ENCODE assay signal across 1 cellular context in the genomic region with DNA sequence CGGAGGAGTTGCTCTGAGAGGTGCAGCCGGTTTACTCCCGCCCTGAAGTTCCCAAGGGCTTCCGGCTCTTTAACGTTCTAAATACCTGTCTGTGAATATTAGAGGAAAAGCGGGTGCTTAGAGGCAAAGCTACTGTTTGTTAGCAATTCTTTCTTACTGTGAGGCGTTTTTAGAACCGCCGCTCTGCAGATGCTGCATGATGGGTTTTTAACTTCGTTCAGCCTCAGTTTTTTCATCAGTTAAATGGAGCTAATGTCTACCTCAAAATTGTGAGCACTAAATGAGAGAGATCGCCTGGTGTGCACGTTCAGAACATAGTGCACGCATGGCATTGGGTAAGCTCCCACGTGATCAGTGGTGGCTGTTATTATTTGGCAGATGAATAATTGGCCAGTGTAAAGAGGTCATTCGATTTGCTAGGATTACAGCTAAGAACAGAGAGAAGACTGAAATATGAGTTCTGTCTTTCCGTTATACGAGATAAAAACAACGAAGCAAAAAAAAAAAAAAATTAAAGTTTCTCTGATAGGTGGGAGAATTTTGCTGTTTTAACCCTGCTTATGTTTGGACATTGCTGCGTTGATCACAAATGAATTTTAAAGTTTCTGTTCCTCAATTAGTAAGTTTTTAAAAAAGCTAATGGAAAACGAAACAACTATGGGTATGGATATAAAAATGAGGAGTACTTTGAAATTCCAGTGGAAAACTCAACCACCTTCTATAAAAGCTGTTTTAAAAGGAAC.
TF ChIP-seq lines count a peak whose summit lies in the region.

No MANE protein-coding gene starts in this region.

TF ChIP-seq in HepG2, 621 proteins besides CTCF, POLR2A, EP300 and RAD21 (continued from another document and continues in another):
- TF ChIP-seq ONECUT2 (CRISPR knock-in tag; IDR thresholded peaks at IDR 0.05) (peak; percentile 18; the same call in 1 of the 2 replicates), ZNF572 (CRISPR knock-in tag; IDR thresholded peaks at IDR 0.05) (no peak), ETV5 (CRISPR knock-in tag; IDR thresholded peaks at IDR 0.05; ENCODE audit: borderline replicate concordance) (peak; percentile 30; the same call in 1 of the 2 replicates), SIX4 (CRISPR knock-in tag; IDR thresholded peaks at IDR 0.05) (no peak), KMT2B (CRISPR knock-in tag; IDR thresholded peaks at IDR 0.05) (peak; percentile 17; the same call in 1 of the 2 replicates), ZNF468 (CRISPR knock-in tag; IDR thresholded peaks at IDR 0.05) (no peak), ADNP (CRISPR knock-in tag; IDR thresholded peaks at IDR 0.05) (0 out of 2 replicates have a peak, but pooled peaks have one; percentile 69), ZNF496 (CRISPR knock-in tag; IDR thresholded peaks at IDR 0.05; ENCODE audit: insufficient replicate concordance) (no peak), ZNF251 (CRISPR knock-in tag; IDR thresholded peaks at IDR 0.05) (no peak), KDM4B (CRISPR knock-in tag; IDR thresholded peaks at IDR 0.05) (peak; percentile 90), SNAI1 (CRISPR knock-in tag; IDR thresholded peaks at IDR 0.05; ENCODE audit: borderline replicate concordance) (peak; percentile 69; the same call in 1 of the 2 replicates), ZNF225 (CRISPR knock-in tag; IDR thresholded peaks at IDR 0.05) (no peak), ZNF543 (CRISPR knock-in tag; IDR thresholded peaks at IDR 0.05) (no peak), AGO2 (optimal IDR thresholded peaks at IDR 0.05; ENCODE audit: low read depth, low read length) (no peak), ZNF44 (CRISPR knock-in tag; IDR thresholded peaks at IDR 0.05) (peak; percentile 35; the same call in 1 of the 2 replicates), ZNF616 (CRISPR knock-in tag; IDR thresholded peaks at IDR 0.05; ENCODE audit: low read depth) (no peak), FOXC1 (CRISPR knock-in tag; IDR thresholded peaks at IDR 0.05; ENCODE audit: borderline replicate concordance) (peak; percentile 81), ZNF619 (CRISPR knock-in tag; IDR thresholded peaks at IDR 0.05) (no peak), ZNF552 (CRISPR knock-in tag; IDR thresholded peaks at IDR 0.05; ENCODE audit: borderline replicate concordance) (peak; percentile 71; the same call in 1 of the 2 replicates), ZKSCAN1 (IDR thresholded peaks at IDR 0.05; ENCODE audit: low read length) (peak; percentile 53; the same call in 1 of the 2 replicates), SMAD9 (CRISPR knock-in tag; IDR thresholded peaks at IDR 0.05) (0 out of 2 replicates have a peak, but pooled peaks have one; percentile 60), HNF4G (IDR thresholded peaks at IDR 0.05; ENCODE audit: borderline replicate concordance, low read depth, low read length) (peak; percentile 38; the same call in 1 of the 2 replicates), HNF4G (CRISPR knock-in tag; IDR thresholded peaks at IDR 0.05; ENCODE audit: borderline replicate concordance, low read depth) (no peak), ZNF232 (CRISPR knock-in tag; IDR thresholded peaks at IDR 0.05; ENCODE audit: borderline replicate concordance) (peak; percentile 64; the same call in 1 of the 2 replicates), NFE2L1 (CRISPR knock-in tag; IDR thresholded peaks at IDR 0.05; ENCODE audit: borderline replicate concordance) (no peak), ZNF605 (CRISPR knock-in tag; IDR thresholded peaks at IDR 0.05) (peak; percentile 93), PRPF4 (IDR thresholded peaks at IDR 0.05; ENCODE audit: low read depth, low read length, poor library complexity, severe bottlenecking) (no peak), ZNF337 (CRISPR knock-in tag; IDR thresholded peaks at IDR 0.05; ENCODE audit: borderline replicate concordance, low read depth) (no peak; the same call in 1 of the 2 replicates), SMC3 (IDR thresholded peaks at IDR 0.05; ENCODE audit: low read length) (no peak), HIVEP1 (CRISPR knock-in tag; IDR thresholded peaks at IDR 0.05) (no peak), ISL2 (CRISPR knock-in tag; IDR thresholded peaks at IDR 0.05) (peak; percentile 49; the same call in 1 of the 2 replicates), ZNF768 (CRISPR knock-in tag; IDR thresholded peaks at IDR 0.05) (no peak), RELA (CRISPR knock-in tag; IDR thresholded peaks at IDR 0.05) (no peak; the same call in 1 of the 2 replicates)
- TF ChIP-seq, protein P1, sequence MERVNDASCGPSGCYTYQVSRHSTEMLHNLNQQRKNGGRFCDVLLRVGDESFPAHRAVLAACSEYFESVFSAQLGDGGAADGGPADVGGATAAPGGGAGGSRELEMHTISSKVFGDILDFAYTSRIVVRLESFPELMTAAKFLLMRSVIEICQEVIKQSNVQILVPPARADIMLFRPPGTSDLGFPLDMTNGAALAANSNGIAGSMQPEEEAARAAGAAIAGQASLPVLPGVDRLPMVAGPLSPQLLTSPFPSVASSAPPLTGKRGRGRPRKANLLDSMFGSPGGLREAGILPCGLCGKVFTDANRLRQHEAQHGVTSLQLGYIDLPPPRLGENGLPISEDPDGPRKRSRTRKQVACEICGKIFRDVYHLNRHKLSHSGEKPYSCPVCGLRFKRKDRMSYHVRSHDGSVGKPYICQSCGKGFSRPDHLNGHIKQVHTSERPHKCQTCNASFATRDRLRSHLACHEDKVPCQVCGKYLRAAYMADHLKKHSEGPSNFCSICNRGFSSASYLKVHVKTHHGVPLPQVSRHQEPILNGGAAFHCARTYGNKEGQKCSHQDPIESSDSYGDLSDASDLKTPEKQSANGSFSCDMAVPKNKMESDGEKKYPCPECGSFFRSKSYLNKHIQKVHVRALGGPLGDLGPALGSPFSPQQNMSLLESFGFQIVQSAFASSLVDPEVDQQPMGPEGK (CRISPR knock-in tag; IDR thresholded peaks at IDR 0.05), result no peak
- TF ChIP-seq, protein P2, sequence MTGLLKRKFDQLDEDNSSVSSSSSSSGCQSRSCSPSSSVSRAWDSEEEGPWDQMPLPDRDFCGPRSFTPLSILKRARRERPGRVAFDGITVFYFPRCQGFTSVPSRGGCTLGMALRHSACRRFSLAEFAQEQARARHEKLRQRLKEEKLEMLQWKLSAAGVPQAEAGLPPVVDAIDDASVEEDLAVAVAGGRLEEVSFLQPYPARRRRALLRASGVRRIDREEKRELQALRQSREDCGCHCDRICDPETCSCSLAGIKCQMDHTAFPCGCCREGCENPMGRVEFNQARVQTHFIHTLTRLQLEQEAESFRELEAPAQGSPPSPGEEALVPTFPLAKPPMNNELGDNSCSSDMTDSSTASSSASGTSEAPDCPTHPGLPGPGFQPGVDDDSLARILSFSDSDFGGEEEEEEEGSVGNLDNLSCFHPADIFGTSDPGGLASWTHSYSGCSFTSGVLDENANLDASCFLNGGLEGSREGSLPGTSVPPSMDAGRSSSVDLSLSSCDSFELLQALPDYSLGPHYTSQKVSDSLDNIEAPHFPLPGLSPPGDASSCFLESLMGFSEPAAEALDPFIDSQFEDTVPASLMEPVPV (CRISPR knock-in tag; IDR thresholded peaks at IDR 0.05), result peak; percentile 87; the same call in 1 of the 2 replicates
- TF ChIP-seq, protein P3, sequence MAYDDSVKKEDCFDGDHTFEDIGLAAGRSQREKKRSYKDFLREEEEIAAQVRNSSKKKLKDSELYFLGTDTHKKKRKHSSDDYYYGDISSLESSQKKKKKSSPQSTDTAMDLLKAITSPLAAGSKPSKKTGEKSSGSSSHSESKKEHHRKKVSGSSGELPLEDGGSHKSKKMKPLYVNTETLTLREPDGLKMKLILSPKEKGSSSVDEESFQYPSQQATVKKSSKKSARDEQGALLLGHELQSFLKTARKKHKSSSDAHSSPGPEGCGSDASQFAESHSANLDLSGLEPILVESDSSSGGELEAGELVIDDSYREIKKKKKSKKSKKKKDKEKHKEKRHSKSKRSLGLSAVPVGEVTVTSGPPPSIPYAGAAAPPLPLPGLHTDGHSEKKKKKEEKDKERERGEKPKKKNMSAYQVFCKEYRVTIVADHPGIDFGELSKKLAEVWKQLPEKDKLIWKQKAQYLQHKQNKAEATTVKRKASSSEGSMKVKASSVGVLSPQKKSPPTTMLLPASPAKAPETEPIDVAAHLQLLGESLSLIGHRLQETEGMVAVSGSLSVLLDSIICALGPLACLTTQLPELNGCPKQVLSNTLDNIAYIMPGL (CRISPR knock-in tag; IDR thresholded peaks at IDR 0.05; ENCODE audit: borderline replicate concordance in 1 of 2, low read depth in 1 of 2), result peak in 1 of 2 experiments; percentile 10; a peak in 1 of 4 replicates
- TF ChIP-seq, protein P4, sequence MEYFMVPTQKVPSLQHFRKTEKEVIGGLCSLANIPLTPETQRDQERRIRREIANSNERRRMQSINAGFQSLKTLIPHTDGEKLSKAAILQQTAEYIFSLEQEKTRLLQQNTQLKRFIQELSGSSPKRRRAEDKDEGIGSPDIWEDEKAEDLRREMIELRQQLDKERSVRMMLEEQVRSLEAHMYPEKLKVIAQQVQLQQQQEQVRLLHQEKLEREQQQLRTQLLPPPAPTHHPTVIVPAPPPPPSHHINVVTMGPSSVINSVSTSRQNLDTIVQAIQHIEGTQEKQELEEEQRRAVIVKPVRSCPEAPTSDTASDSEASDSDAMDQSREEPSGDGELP (IDR thresholded peaks at IDR 0.05; ENCODE audit: borderline replicate concordance, low read depth), result peak; percentile 3; the same call in 1 of the 2 replicates
- TF ChIP-seq, protein P5, sequence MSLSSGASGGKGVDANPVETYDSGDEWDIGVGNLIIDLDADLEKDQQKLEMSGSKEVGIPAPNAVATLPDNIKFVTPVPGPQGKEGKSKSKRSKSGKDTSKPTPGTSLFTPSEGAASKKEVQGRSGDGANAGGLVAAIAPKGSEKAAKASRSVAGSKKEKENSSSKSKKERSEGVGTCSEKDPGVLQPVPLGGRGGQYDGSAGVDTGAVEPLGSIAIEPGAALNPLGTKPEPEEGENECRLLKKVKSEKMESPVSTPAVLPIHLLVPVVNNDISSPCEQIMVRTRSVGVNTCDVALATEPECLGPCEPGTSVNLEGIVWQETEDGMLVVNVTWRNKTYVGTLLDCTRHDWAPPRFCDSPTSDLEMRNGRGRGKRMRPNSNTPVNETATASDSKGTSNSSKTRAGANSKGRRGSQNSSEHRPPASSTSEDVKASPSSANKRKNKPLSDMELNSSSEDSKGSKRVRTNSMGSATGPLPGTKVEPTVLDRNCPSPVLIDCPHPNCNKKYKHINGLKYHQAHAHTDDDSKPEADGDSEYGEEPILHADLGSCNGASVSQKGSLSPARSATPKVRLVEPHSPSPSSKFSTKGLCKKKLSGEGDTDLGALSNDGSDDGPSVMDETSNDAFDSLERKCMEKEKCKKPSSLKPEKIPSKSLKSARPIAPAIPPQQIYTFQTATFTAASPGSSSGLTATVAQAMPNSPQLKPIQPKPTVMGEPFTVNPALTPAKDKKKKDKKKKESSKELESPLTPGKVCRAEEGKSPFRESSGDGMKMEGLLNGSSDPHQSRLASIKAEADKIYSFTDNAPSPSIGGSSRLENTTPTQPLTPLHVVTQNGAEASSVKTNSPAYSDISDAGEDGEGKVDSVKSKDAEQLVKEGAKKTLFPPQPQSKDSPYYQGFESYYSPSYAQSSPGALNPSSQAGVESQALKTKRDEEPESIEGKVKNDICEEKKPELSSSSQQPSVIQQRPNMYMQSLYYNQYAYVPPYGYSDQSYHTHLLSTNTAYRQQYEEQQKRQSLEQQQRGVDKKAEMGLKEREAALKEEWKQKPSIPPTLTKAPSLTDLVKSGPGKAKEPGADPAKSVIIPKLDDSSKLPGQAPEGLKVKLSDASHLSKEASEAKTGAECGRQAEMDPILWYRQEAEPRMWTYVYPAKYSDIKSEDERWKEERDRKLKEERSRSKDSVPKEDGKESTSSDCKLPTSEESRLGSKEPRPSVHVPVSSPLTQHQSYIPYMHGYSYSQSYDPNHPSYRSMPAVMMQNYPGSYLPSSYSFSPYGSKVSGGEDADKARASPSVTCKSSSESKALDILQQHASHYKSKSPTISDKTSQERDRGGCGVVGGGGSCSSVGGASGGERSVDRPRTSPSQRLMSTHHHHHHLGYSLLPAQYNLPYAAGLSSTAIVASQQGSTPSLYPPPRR (CRISPR knock-in tag; IDR thresholded peaks at IDR 0.05; ENCODE audit: borderline replicate concordance), result no peak
- TF ChIP-seq, protein P6, sequence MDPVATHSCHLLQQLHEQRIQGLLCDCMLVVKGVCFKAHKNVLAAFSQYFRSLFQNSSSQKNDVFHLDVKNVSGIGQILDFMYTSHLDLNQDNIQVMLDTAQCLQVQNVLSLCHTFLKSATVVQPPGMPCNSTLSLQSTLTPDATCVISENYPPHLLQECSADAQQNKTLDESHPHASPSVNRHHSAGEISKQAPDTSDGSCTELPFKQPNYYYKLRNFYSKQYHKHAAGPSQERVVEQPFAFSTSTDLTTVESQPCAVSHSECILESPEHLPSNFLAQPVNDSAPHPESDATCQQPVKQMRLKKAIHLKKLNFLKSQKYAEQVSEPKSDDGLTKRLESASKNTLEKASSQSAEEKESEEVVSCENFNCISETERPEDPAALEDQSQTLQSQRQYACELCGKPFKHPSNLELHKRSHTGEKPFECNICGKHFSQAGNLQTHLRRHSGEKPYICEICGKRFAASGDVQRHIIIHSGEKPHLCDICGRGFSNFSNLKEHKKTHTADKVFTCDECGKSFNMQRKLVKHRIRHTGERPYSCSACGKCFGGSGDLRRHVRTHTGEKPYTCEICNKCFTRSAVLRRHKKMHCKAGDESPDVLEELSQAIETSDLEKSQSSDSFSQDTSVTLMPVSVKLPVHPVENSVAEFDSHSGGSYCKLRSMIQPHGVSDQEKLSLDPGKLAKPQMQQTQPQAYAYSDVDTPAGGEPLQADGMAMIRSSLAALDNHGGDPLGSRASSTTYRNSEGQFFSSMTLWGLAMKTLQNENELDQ (CRISPR knock-in tag; IDR thresholded peaks at IDR 0.05; ENCODE audit: borderline replicate concordance), result peak; percentile 57; the same call in 1 of the 2 replicates
- TF ChIP-seq, protein P7, sequence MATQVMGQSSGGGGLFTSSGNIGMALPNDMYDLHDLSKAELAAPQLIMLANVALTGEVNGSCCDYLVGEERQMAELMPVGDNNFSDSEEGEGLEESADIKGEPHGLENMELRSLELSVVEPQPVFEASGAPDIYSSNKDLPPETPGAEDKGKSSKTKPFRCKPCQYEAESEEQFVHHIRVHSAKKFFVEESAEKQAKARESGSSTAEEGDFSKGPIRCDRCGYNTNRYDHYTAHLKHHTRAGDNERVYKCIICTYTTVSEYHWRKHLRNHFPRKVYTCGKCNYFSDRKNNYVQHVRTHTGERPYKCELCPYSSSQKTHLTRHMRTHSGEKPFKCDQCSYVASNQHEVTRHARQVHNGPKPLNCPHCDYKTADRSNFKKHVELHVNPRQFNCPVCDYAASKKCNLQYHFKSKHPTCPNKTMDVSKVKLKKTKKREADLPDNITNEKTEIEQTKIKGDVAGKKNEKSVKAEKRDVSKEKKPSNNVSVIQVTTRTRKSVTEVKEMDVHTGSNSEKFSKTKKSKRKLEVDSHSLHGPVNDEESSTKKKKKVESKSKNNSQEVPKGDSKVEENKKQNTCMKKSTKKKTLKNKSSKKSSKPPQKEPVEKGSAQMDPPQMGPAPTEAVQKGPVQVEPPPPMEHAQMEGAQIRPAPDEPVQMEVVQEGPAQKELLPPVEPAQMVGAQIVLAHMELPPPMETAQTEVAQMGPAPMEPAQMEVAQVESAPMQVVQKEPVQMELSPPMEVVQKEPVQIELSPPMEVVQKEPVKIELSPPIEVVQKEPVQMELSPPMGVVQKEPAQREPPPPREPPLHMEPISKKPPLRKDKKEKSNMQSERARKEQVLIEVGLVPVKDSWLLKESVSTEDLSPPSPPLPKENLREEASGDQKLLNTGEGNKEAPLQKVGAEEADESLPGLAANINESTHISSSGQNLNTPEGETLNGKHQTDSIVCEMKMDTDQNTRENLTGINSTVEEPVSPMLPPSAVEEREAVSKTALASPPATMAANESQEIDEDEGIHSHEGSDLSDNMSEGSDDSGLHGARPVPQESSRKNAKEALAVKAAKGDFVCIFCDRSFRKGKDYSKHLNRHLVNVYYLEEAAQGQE (IDR thresholded peaks at IDR 0.05; ENCODE audit: borderline replicate concordance in 1 of 2, low read depth in 1 of 2, low read length in 2 of 2), result no peak; a peak in 2 of 4 replicates
